ENCODE assay signal across 11 cellular contexts in the genomic region with DNA sequence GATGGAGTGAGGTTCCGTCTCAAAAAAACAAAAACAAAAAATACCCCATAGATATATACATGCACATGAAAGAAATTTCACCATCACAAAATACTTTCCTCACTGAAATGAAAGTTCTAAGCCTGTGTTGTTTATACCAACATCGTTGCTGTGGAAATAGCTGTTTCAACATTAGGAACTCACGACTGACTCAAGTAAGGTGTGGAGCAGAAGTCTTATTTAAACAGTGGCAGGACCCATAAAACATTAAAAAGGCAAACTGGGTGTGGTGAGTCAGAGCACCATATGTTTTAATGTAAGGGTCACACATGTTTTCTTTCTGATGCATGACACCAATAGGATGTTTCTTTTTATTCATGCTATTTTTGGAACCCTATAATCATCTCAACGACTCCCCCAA. TPM values are rescaled to one million over a fixed set of nuclear protein-coding genes. Genes with fewer than 3 reads are reported as not detected.
DNase-seq lines count a peak whose midpoint lies in the region; ATAC-seq lines count a peak whose summit lies in the region.
"Had no signal": no experiment of that assay in that cellular context is flagged by ENCODE, and none has a peak within 500 bp of the region (broad histone marks: within the 10 kb centered on the region; RNA-seq: fewer than 3 reads in every experiment).

No MANE protein-coding gene starts in this region.

- no peaks in the 10 kb centered on the region for H3K27me3 Mint-ChIP-seq in activated naive CD8-positive, alpha-beta T cell treated with anti-CD3 and anti-CD28 coated beads for 36 hours

- H3K4me3 Mint-ChIP-seq in activated naive CD8-positive, alpha-beta T cell treated with anti-CD3 and anti-CD28 coated beads for 36 hours = no peak overlapping the region

- no peak for ATAC-seq in GM21786 (IDR thresholded peaks at IDR 0.05; ENCODE audit: unreplicated experiment)
- ATAC-seq: activated CD4-positive, CD25-positive, alpha-beta regulatory T cell treated with anti-CD3 and anti-CD28 coated beads, Interleukin-2, amount 50 U/mL, for 24 hours had no signal

- H3K9me3 Mint-ChIP-seq in activated naive CD8-positive, alpha-beta T cell treated with anti-CD3 and anti-CD28 coated beads for 36 hours = no peaks in the 10 kb centered on the region

- H3K36me3 Mint-ChIP-seq in activated naive CD8-positive, alpha-beta T cell treated with anti-CD3 and anti-CD28 coated beads for 36 hours = no peaks in the 10 kb centered on the region

- no peak overlapping the region for H3K27ac Mint-ChIP-seq in activated naive CD8-positive, alpha-beta T cell treated with anti-CD3 and anti-CD28 coated beads for 36 hours

- H3K4me1 Mint-ChIP-seq in activated naive CD8-positive, alpha-beta T cell treated with anti-CD3 and anti-CD28 coated beads for 36 hours = no peaks in the 10 kb centered on the region

- DNase-seq in DMS153 treated with DMSO at 0.1 percent for 48 hours (lab: John Stamatoyannopoulos, UW; ENCODE audit: unreplicated experiment) (peak; percentile 49), NCI-H2081 treated with DMSO at 0.1 percent for 48 hours (lab: John Stamatoyannopoulos, UW) (peak; percentile 11), dedifferentiated amniotic fluid mesenchymal stem cell (ENCODE audit: extremely low spot score) (peak; percentile 69), renal cortical epithelial cell (ENCODE audit: low read depth) (peak; percentile 84), NCI-H1436 treated with DMSO at 0.1 percent for 48 hours (lab: John Stamatoyannopoulos, UW) (no peak), pons (ENCODE audit: low spot score) (no peak)
- no peak for DNase-seq in activated naive CD8-positive, alpha-beta T cell treated with anti-CD3 and anti-CD28 coated beads for 36 hours
- DNase-seq: activated gamma-delta T cell treated with Interleukin-2 at 50 U/mL for 16 hours had no signal

RNA-seq across cellular contexts. Expression of a gene that starts 48.3 kb away (rescaled TPM):
- 21.4 and 25.8 TPM in 2 replicates for total RNA-seq in renal cortical epithelial cell
- 1 to 10 TPM; 2.3 TPM for total RNA-seq in activated naive CD8-positive, alpha-beta T cell treated with anti-CD3 and anti-CD28 coated beads for 36 hours
- total RNA-seq: OCI-LY7 had no signal

Comparison
In these comparisons a context has a peak if more than half of its experiments do, and no peak if none do; other contexts are left out.
1. DNase-seq: peak in DMS153 treated with DMSO at 0.1 percent for 48 hours (single experiment), NCI-H2081 treated with DMSO at 0.1 percent for 48 hours (single experiment), dedifferentiated amniotic fluid mesenchymal stem cell (single experiment) and renal cortical epithelial cell (single experiment); none in NCI-H1436 treated with DMSO at 0.1 percent for 48 hours (single experiment), pons (single experiment) and activated naive CD8-positive, alpha-beta T cell treated with anti-CD3 and anti-CD28 coated beads for 36 hours (single experiment).